8 cellular contexts compared by ENCODE assay signal in the genomic region with DNA sequence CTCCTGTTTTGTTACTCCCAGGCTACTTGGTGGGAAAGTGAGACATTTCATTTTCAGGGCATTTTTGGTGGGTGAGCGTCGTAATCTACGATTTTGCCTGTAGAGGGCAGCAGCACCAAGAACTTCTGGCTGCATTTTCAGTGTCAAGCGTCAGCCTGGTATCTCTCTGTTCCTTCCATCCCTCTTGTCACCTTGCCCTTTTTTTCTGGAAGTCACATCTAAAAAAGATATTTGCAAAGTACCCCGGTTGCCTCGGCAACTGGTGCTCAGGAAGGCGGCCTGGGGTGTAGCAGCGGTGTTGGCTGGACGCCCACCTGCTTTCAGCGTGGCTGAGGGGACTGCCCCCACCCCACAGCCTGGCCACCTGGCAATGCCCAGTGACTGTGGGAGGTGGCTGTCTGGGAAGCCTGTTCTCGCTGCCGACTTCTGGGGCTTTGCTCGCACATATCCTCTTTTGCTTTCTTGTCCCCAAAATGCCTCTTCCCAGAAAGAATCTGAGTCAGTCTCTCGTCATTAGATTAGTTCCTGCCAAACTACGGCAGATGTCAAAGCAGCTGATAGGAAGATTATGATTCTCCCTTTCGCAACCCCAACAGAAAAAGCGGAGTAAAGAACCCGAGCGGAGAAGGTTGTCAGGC.
DNase-seq lines count a peak whose midpoint lies in the region; ATAC-seq and TF ChIP-seq lines count a peak whose summit lies in the region.

No MANE protein-coding gene starts in this region.

- no peak overlapping the region for H3K4me2 ChIP-seq in neuronal stem cell (ENCODE audit: insufficient read depth, low read length, poor library complexity, severe bottlenecking)

- DNase-seq in Caco-2 (peak in 1 of 2 experiments; percentile 51), HL-60 (ENCODE audit: low read depth in 1 of 2, low spot score in 1 of 2) (peak in 1 of 2 experiments; percentile 2), NOMO-1 treated with DMSO at 0.1 percent for 48 hours (lab: John Stamatoyannopoulos, UW; ENCODE audit: unreplicated experiment) (peak; percentile 9), fibroblast of the conjunctiva (ENCODE audit: low read depth) (peak; percentile 35), neuronal stem cell (ENCODE audit: low spot score) (peak; percentile 67), upper lobe of right lung (no peak)
- peak; percentile 19 for DNase-seq in activated T-helper 2 cell treated with anti-CD3 and anti-CD28 coated beads, Interferon-gamma antibody, Interleukin-2, Interleukin-4, amounts not matched to agents 10 μg/mL and 5 μg/mL and 100 μg/mL, durations not matched to agents 14 hours and 24 hours and 36 hours (ENCODE audit: low spot score)

- H3K36me3 Mint-ChIP-seq in Caco-2 (ENCODE audit: insufficient read depth, unreplicated experiment), result no peaks in the 10 kb centered on the region
- H3K36me3 Mint-ChIP-seq in activated T-helper 2 cell treated with anti-CD3 and anti-CD28 coated beads, Interferon-gamma antibody, Interleukin-2, Interleukin-4, amounts not matched to agents 10 μg/mL and 5 μg/mL and 100 μg/mL, durations not matched to agents 14 hours and 24 hours and 36 hours (ENCODE audit: low read depth), result no peaks in the 10 kb centered on the region

- peak overlapping the region; percentile 49 for H3K18ac ChIP-seq in neuronal stem cell (ENCODE audit: low read length)

- H3K4me3 ChIP-seq in Caco-2 (ENCODE audit: low read depth, low read length) (no peak overlapping the region), HL-60 (replicated peaks; ENCODE audit: insufficient read depth, low read length) (no peak overlapping the region), neuronal stem cell (ENCODE audit: low read length in 2 of 2) (no peak overlapping the region), upper lobe of right lung (peak overlapping the region; percentile 37)

- ATAC-seq in GM19463 (IDR thresholded peaks at IDR 0.05; ENCODE audit: unreplicated experiment) (peak; percentile 72), upper lobe of right lung (peak; percentile 81)

- H3K36me3 ChIP-seq in Caco-2 (ENCODE audit: control insufficient read depth, insufficient read depth, low read length), result no peaks in the 10 kb centered on the region
- H3K36me3 ChIP-seq in neuronal stem cell (replicated peaks in 1 of 2; ENCODE audit: control insufficient read depth in 2 of 2, insufficient read depth in 2 of 2, low read length in 2 of 2), result no peaks in the 10 kb centered on the region
- H3K36me3 ChIP-seq in upper lobe of right lung, result no peaks in the 10 kb centered on the region

- no peak overlapping the region for H2BK15ac ChIP-seq in neuronal stem cell (ENCODE audit: low read length)

- H2BK5ac ChIP-seq in neuronal stem cell (ENCODE audit: low read length), result no peak overlapping the region

- H2BK12ac ChIP-seq in neuronal stem cell (ENCODE audit: low read length), result no peak overlapping the region

- no peak overlapping the region for H3K4me3 Mint-ChIP-seq in Caco-2 (ENCODE audit: unreplicated experiment)
- no peak overlapping the region for H3K4me3 Mint-ChIP-seq in activated T-helper 2 cell treated with anti-CD3 and anti-CD28 coated beads, Interferon-gamma antibody, Interleukin-2, Interleukin-4, amounts not matched to agents 10 μg/mL and 5 μg/mL and 100 μg/mL, durations not matched to agents 14 hours and 24 hours and 36 hours (ENCODE audit: low read depth)

- no peak overlapping the region for H2AFZ ChIP-seq in neuronal stem cell (ENCODE audit: low read length)

- H2BK120ac ChIP-seq in neuronal stem cell (ENCODE audit: low read depth, low read length), result no peak overlapping the region

- peaks cover 7% of the 10 kb centered on the region for H3K27me3 Mint-ChIP-seq in Caco-2 (ENCODE audit: insufficient read depth, unreplicated experiment)
- peaks cover 5% of the 10 kb centered on the region for H3K27me3 Mint-ChIP-seq in activated T-helper 2 cell treated with anti-CD3 and anti-CD28 coated beads, Interferon-gamma antibody, Interleukin-2, Interleukin-4, amounts not matched to agents 10 μg/mL and 5 μg/mL and 100 μg/mL, durations not matched to agents 14 hours and 24 hours and 36 hours (ENCODE audit: low read depth)

- no peaks in the 10 kb centered on the region for H3K9me3 Mint-ChIP-seq in Caco-2 (ENCODE audit: unreplicated experiment)
- no peaks in the 10 kb centered on the region for H3K9me3 Mint-ChIP-seq in activated T-helper 2 cell treated with anti-CD3 and anti-CD28 coated beads, Interferon-gamma antibody, Interleukin-2, Interleukin-4, amounts not matched to agents 10 μg/mL and 5 μg/mL and 100 μg/mL, durations not matched to agents 14 hours and 24 hours and 36 hours

- peak; percentile 55 to 61 for TF ChIP-seq CTCF in Caco-2 (IDR thresholded peaks at IDR 0.05; ENCODE audit: insufficient read depth in 1 of 2, low read depth in 1 of 2, low read length in 1 of 2, severe bottlenecking in 1 of 2, unreplicated experiment in 1 of 2)
- TF ChIP-seq CTCF in HL-60 (IDR thresholded peaks at IDR 0.05; ENCODE audit: insufficient read depth, low read length), result peak; percentile 30
- TF ChIP-seq CTCF in upper lobe of right lung (IDR thresholded peaks at IDR 0.05), result peak; percentile 75

- POLR2A ChIA-PET in Caco-2 (lab: Charles Lee), result no interaction called here

- H3K14ac ChIP-seq in neuronal stem cell (ENCODE audit: low read length), result no peak overlapping the region

- H3K4me1 Mint-ChIP-seq in Caco-2 (ENCODE audit: low read depth, unreplicated experiment), result no peaks in the 10 kb centered on the region
- peaks cover 15% of the 10 kb centered on the region for H3K4me1 Mint-ChIP-seq in activated T-helper 2 cell treated with anti-CD3 and anti-CD28 coated beads, Interferon-gamma antibody, Interleukin-2, Interleukin-4, amounts not matched to agents 10 μg/mL and 5 μg/mL and 100 μg/mL, durations not matched to agents 14 hours and 24 hours and 36 hours (ENCODE audit: low read depth)

- no TSS peak for BruUV-seq in Caco-2 (replicated peaks; lab: Mats Ljungman, UMichigan)

- H3K27me3 ChIP-seq in Caco-2 (replicated peaks; ENCODE audit: control insufficient read depth, insufficient read depth, low read length), result no peaks in the 10 kb centered on the region
- no peaks in the 10 kb centered on the region for H3K27me3 ChIP-seq in HL-60 (ENCODE audit: insufficient read depth, poor library complexity, severe bottlenecking)
- H3K27me3 ChIP-seq in neuronal stem cell (ENCODE audit: control insufficient read depth in 3 of 3, insufficient read depth in 3 of 3, low read depth in 1 of 3, low read length in 3 of 3), result peaks cover 0 to 8% (median 0%) of the 10 kb centered on the region in 3 experiments
- H3K27me3 ChIP-seq in upper lobe of right lung, result no peaks in the 10 kb centered on the region

- H3K9ac ChIP-seq in neuronal stem cell (ENCODE audit: low read depth, low read length, poor library complexity), result no peak overlapping the region

- no peak overlapping the region for H3K27ac ChIP-seq in HL-60 (replicated peaks)
- no peak overlapping the region for H3K27ac ChIP-seq in neuronal stem cell (replicated peaks; ENCODE audit: low read length)
- H3K27ac ChIP-seq in upper lobe of right lung, result peak overlapping the region; percentile 85

- H3K4ac ChIP-seq in neuronal stem cell (ENCODE audit: low read length), result no peak overlapping the region

- no peak overlapping the region for H3K27ac Mint-ChIP-seq in Caco-2 (ENCODE audit: unreplicated experiment)
- H3K27ac Mint-ChIP-seq in activated T-helper 2 cell treated with anti-CD3 and anti-CD28 coated beads, Interferon-gamma antibody, Interleukin-2, Interleukin-4, amounts not matched to agents 10 μg/mL and 5 μg/mL and 100 μg/mL, durations not matched to agents 14 hours and 24 hours and 36 hours, result no peak overlapping the region

- H3K9me3 ChIP-seq in Caco-2 (no peaks in the 10 kb centered on the region), neuronal stem cell (replicated peaks in 1 of 2; ENCODE audit: control insufficient read depth in 2 of 2, insufficient read depth in 1 of 2, low read depth in 1 of 2, low read length in 2 of 2) (no peaks in the 10 kb centered on the region), upper lobe of right lung (no peaks in the 10 kb centered on the region)

- no peaks in the 10 kb centered on the region for H3K79me1 ChIP-seq in neuronal stem cell (ENCODE audit: low read depth, low read length)

- CTCF ChIA-PET in Caco-2 (lab: Charles Lee), result no interaction called here

- no CpG with 5 or more reads among the region's 19 CpGs for WGBS in neuronal stem cell (ENCODE audit: extremely low coverage in 2 of 2, insufficient read length in 2 of 2, insufficient replicate concordance in 1 of 2), 2 donors

- H2AK5ac ChIP-seq in neuronal stem cell (ENCODE audit: low read depth, low read length), result no peak overlapping the region

- no peak overlapping the region for H3K23ac ChIP-seq in neuronal stem cell (ENCODE audit: low read depth, low read length, poor library complexity)

- intact Hi-C loops in Caco-2 (cut with micrococcal nuclease; ENCODE audit: unreplicated experiment) (loop anchor here (1.0 kb wide), 2 partner anchors 148 to 429 kb away; no protein-coding TSS in a partner anchor), upper lobe of right lung (cut with DNase I) (no loop called here)
- intact Hi-C loops in activated T-helper 2 cell treated with anti-CD3 and anti-CD28 coated beads, Interferon-gamma antibody, Interleukin-2, Interleukin-4, amounts not matched to agents 10 μg/mL and 5 μg/mL and 100 μg/mL, durations not matched to agents 14 hours and 24 hours and 36 hours (cut with micrococcal nuclease), result loop anchor here (2.0 kb wide), 1 partner anchor 24 kb away; no protein-coding TSS in a partner anchor

- no peaks in the 10 kb centered on the region for H3K4me1 ChIP-seq in Caco-2
- no peaks in the 10 kb centered on the region for H3K4me1 ChIP-seq in neuronal stem cell (ENCODE audit: control insufficient read depth in 2 of 2, insufficient read depth in 1 of 2, low read depth in 1 of 2, low read length in 2 of 2)
- peaks cover 6% of the 10 kb centered on the region for H3K4me1 ChIP-seq in upper lobe of right lung

- no peak overlapping the region for H4K8ac ChIP-seq in neuronal stem cell (ENCODE audit: low read depth, low read length)

- no peak overlapping the region for H4K91ac ChIP-seq in neuronal stem cell (ENCODE audit: low read depth, low read length, poor library complexity)
